ENCODE assay signal across 31 cellular contexts in the genomic region with DNA sequence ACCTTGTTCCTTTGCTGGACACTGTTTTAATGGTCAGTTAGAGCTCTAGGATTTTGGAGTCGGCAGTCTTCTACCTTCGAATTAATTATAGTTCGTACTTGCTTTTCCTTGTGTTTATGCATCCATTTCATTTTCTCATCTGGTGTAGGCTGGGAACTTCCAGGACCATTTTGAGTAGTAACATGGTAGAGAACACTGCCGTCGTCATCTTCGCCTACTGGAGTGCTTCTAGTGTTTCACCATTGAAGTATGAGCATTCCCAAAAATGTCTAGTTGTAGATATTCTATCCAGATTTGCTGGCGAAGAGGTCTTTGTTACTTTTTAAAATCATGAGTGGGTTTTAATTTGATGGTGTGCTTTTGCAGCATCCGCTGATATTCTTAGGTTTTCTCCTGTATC.
"Had no signal": no experiment of that assay in that cellular context is flagged by ENCODE, and none has a peak within 500 bp of the region (broad histone marks: within the 10 kb centered on the region; RNA-seq: fewer than 3 reads in every experiment).

No MANE protein-coding gene starts in this region.

- H3K9me3 Mint-ChIP-seq: activated B cell treated with CpG ODN at 0.5 μM for 24 hours; central memory CD8-positive, alpha-beta T cell; effector memory CD8-positive, alpha-beta T cell had no signal

- H3K27ac Mint-ChIP-seq: activated B cell treated with CpG ODN at 0.5 μM for 24 hours; activated CD4-positive, alpha-beta memory T cell treated with anti-CD3 and anti-CD28 coated beads for 36 hours; activated CD8-positive, alpha-beta memory T cell treated with anti-CD3 and anti-CD28 coated beads, Interleukin-2, amount 10 ng/mL, durations not matched to agents 7 days and 5 days; activated CD8-positive, alpha-beta T cell treated with anti-CD3 and anti-CD28 coated beads, Interleukin-2, amount 10 ng/mL, durations not matched to agents 7 days and 5 days; activated naive CD4-positive, alpha-beta T cell treated with anti-CD3 and anti-CD28 coated beads for 36 hours; activated naive CD4-positive, alpha-beta T cell treated with anti-CD3 and anti-CD28 coated beads, Interleukin-2, amount 50 U/mL, for 24 hours; activated naive CD8-positive, alpha-beta T cell treated with anti-CD3 and anti-CD28 coated beads for 36 hours; activated T-cell treated with anti-CD3 and anti-CD28 coated beads, Interleukin-2, amount 50 U/mL, for 24 hours; activated T-helper 2 cell treated with anti-CD3 and anti-CD28 coated beads, Interferon-gamma antibody, Interleukin-2, Interleukin-4, amounts not matched to agents 10 μg/mL and 5 μg/mL and 100 μg/mL, durations not matched to agents 14 hours and 24 hours and 36 hours; brain; T-helper 17 cell; T-helper 2 cell treated with Interferon-gamma antibody and Interleukin-4, amounts not matched to agents 5 μg/mL and 100 μg/mL, for 36 hours had no signal

- H3K27me3 Mint-ChIP-seq: activated B cell treated with CpG ODN at 0.5 μM for 24 hours; activated CD4-positive, alpha-beta memory T cell treated with anti-CD3 and anti-CD28 coated beads for 36 hours; activated CD8-positive, alpha-beta memory T cell treated with anti-CD3 and anti-CD28 coated beads, Interleukin-2, amount 10 ng/mL, durations not matched to agents 7 days and 5 days; activated naive CD4-positive, alpha-beta T cell treated with anti-CD3 and anti-CD28 coated beads, Interleukin-2, amount 50 U/mL, for 24 hours; activated naive CD8-positive, alpha-beta T cell treated with anti-CD3 and anti-CD28 coated beads for 36 hours; activated T-cell treated with anti-CD3 and anti-CD28 coated beads, Interleukin-2, amount 50 U/mL, for 24 hours; brain; central memory CD8-positive, alpha-beta T cell; effector memory CD8-positive, alpha-beta T cell; T-helper 17 cell had no signal

- H3K9me3 ChIP-seq: ascending aorta, esophagus squamous epithelium, gastroesophageal sphincter had no signal

- ATAC-seq: activated CD4-positive, CD25-positive, alpha-beta regulatory T cell treated with anti-CD3 and anti-CD28 coated beads, Interleukin-2, amount 50 U/mL, for 24 hours; activated CD8-positive, alpha-beta memory T cell treated with anti-CD3 and anti-CD28 coated beads, Interleukin-2, amount 10 ng/mL, durations not matched to agents 7 days and 5 days; activated CD8-positive, alpha-beta T cell treated with anti-CD3 and anti-CD28 coated beads, Interleukin-2, amount 10 ng/mL, durations not matched to agents 7 days and 5 days; effector memory CD8-positive, alpha-beta T cell; gastroesophageal sphincter; heart right ventricle; T-helper 17 cell had no signal

- H3K4me3 ChIP-seq: ascending aorta, coronary artery, esophagus squamous epithelium, gastroesophageal sphincter, heart right ventricle had no signal

- H3K36me3 ChIP-seq: ascending aorta, esophagus squamous epithelium, gastroesophageal sphincter, heart right ventricle, WERI-Rb-1 had no signal

- H3K4me3 Mint-ChIP-seq: activated B cell treated with CpG ODN at 0.5 μM for 24 hours; activated CD4-positive, alpha-beta memory T cell treated with anti-CD3 and anti-CD28 coated beads for 36 hours; activated CD8-positive, alpha-beta memory T cell treated with anti-CD3 and anti-CD28 coated beads, Interleukin-2, amount 10 ng/mL, durations not matched to agents 7 days and 5 days; activated CD8-positive, alpha-beta T cell treated with anti-CD3 and anti-CD28 coated beads, Interleukin-2, amount 10 ng/mL, durations not matched to agents 7 days and 5 days; activated naive CD4-positive, alpha-beta T cell treated with anti-CD3 and anti-CD28 coated beads for 36 hours; activated naive CD4-positive, alpha-beta T cell treated with anti-CD3 and anti-CD28 coated beads, Interleukin-2, amount 50 U/mL, for 24 hours; activated naive CD8-positive, alpha-beta T cell treated with anti-CD3 and anti-CD28 coated beads for 36 hours; activated T-cell treated with anti-CD3 and anti-CD28 coated beads, Interleukin-2, amount 50 U/mL, for 24 hours; brain; central memory CD8-positive, alpha-beta T cell; effector memory CD8-positive, alpha-beta T cell; T-helper 17 cell; T-helper 2 cell treated with Interferon-gamma antibody and Interleukin-4, amounts not matched to agents 5 μg/mL and 100 μg/mL, for 36 hours had no signal

- H3K27me3 ChIP-seq: ascending aorta, esophagus squamous epithelium, gastroesophageal sphincter, heart right ventricle had no signal

- DNase-seq: activated B cell treated with CpG ODN at 0.5 μM for 24 hours; activated CD4-positive, alpha-beta memory T cell treated with anti-CD3 and anti-CD28 coated beads for 36 hours; activated CD4-positive, alpha-beta T cell treated with anti-CD3 and anti-CD28 coated beads for 48 hours; activated CD4-positive, alpha-beta T cell treated with anti-CD3 and anti-CD28 coated beads, Interleukin-2, amount 50 U/mL, for 1 hour; activated CD8-positive, alpha-beta memory T cell treated with anti-CD3 and anti-CD28 coated beads, Interleukin-2, amount 10 ng/mL, durations not matched to agents 7 days and 5 days; activated CD8-positive, alpha-beta memory T cell treated with anti-CD3 and anti-CD28 coated beads, Interleukin-2, amount 50 U/mL, for 4 hours; activated CD8-positive, alpha-beta T cell treated with anti-CD3 and anti-CD28 coated beads, Interleukin-2, amount 10 ng/mL, durations not matched to agents 7 days and 5 days; activated effector memory CD4-positive, alpha-beta T cell treated with anti-CD3 and anti-CD28 coated beads, Interleukin-2, amount 50 U/mL, for 16 hours; activated naive CD4-positive, alpha-beta T cell treated with anti-CD3 and anti-CD28 coated beads for 36 hours; activated naive CD8-positive, alpha-beta T cell treated with anti-CD3 and anti-CD28 coated beads for 36 hours; activated T-cell treated with anti-CD3 and anti-CD28 coated beads, Interleukin-2, amount 50 U/mL, for 24 hours; dermis blood vessel endothelial cell; effector CD4-positive, alpha-beta T cell; effector memory CD8-positive, alpha-beta T cell; esophagus squamous epithelium; foreskin melanocyte; heart right ventricle; T-helper 1 cell; T-helper 17 cell; T1000; WERI-Rb-1 had no signal

- H3K27ac ChIP-seq: ascending aorta, coronary artery, epithelial cell of prostate, esophagus squamous epithelium, gastroesophageal sphincter, heart right ventricle, WERI-Rb-1 had no signal
